ENCODE assay signal across 6 cellular contexts in genomic region chr6:33417127-33417902, GRCh38. TPM values are rescaled to one million over a fixed set of nuclear protein-coding genes. Genes with fewer than 3 reads are reported as not detected.
DNase-seq lines count a peak whose midpoint lies in the region; ATAC-seq, FAIRE-seq and TF ChIP-seq lines count a peak whose summit lies in the region.

No MANE protein-coding gene starts in this region.

- no peaks in the 10 kb centered on the region for H3K27me3 ChIP-seq in BE2C
- H3K27me3 ChIP-seq in small intestine (ENCODE audit: control insufficient read depth in 2 of 2, insufficient read depth in 2 of 2, low read length in 2 of 2), result no peaks in the 10 kb centered on the region

- TF ChIP-seq POLR2A in NB4 (IDR thresholded peaks at IDR 0.05; ENCODE audit: extremely low read depth, insufficient read length), result no peak

- H3K9me3 ChIP-seq in BE2C, result no peaks in the 10 kb centered on the region
- H3K9me3 ChIP-seq in small intestine (ENCODE audit: control insufficient read depth, low read depth), result no peaks in the 10 kb centered on the region

- H3K36me3 ChIP-seq in BE2C (peaks cover 34% of the 10 kb centered on the region), small intestine (ENCODE audit: control insufficient read depth in 2 of 2, insufficient read depth in 2 of 2, low read length in 2 of 2) (peaks cover 0 to 13% of the 10 kb centered on the region in 2 donors)

- H3K4me3 ChIP-seq in BE2C (ENCODE audit: low read depth, low read length) (peak overlapping the region; percentile 74), NB4 (ENCODE audit: low read depth, low read length) (peak overlapping the region; percentile 98), epithelial cell of proximal tubule (ENCODE audit: low read depth, low read length) (peak overlapping the region; percentile 96), small intestine (ENCODE audit: low read depth in 1 of 2, low read length in 2 of 2) (peak overlapping the region; percentile 47 to 58)

- WGBS in small intestine, 3 donors, result 0 to 1% (median 1%) methylated on average over 25 of the region's 25 CpGs

- DNase-seq in BE2C, result no peak
- DNase-seq in NB4 (ENCODE audit: low read depth), result peak; percentile 49
- no peak for DNase-seq in epithelial cell of proximal tubule (ENCODE audit: low read depth)
- DNase-seq in small intestine, result no peak
- DNase-seq in cerebellar nuclear complex (lab: John Stamatoyannopoulos, UW), result no peak

- H3K4me1 ChIP-seq in BE2C (peaks cover 9% of the 10 kb centered on the region), small intestine (ENCODE audit: control insufficient read depth in 2 of 2, insufficient read depth in 1 of 2, low read depth in 1 of 2, low read length in 1 of 2) (peaks cover 8 to 9% of the 10 kb centered on the region in 2 donors)

- TF ChIP-seq CTCF in BE2C (IDR thresholded peaks at IDR 0.05; ENCODE audit: low read depth, low read length), result no peak
- TF ChIP-seq CTCF in NB4 (IDR thresholded peaks at IDR 0.05; ENCODE audit: low read depth, low read length), result no peak
- no peak for TF ChIP-seq CTCF in epithelial cell of proximal tubule (conservative IDR thresholded peaks at IDR 0.05; ENCODE audit: low read depth, low read length)

- no peak for FAIRE-seq in small intestine (lab: Jason Lieb, UNC)

- ATAC-seq in HG03469 (IDR thresholded peaks at IDR 0.05; ENCODE audit: unreplicated experiment), result no peak

- H3K27ac ChIP-seq in small intestine (ENCODE audit: low read depth in 1 of 2, low read length in 1 of 2), result peak overlapping the region; percentile 50 to 95

RNA-seq across cellular contexts. Expression of gene CUTA, which starts 0.6 kb away (rescaled TPM):
- 362 TPM for polyA plus RNA-seq in BE2C (2012; ENCODE audit: insufficient read depth, insufficient read length, low read depth)
- total RNA-seq in epithelial cell of proximal tubule, result 206 and 273 TPM in 2 replicates
- 100 to 1,000 TPM; 129 to 217 (median 183) TPM for polyA plus RNA-seq in small intestine

RNA-seq across cellular contexts. Expression of gene SYNGAP1, which starts 2.5 kb away (rescaled TPM):
- polyA plus RNA-seq in BE2C (2012; ENCODE audit: insufficient read depth, insufficient read length, low read depth), result 191 TPM
- total RNA-seq in epithelial cell of proximal tubule, result 0.87 and 2.3 TPM in 2 replicates
- 1 to 10 TPM in 2 of 3 donors, under 1 TPM in 1; 0.89 to 9.6 (median 1.6) TPM for polyA plus RNA-seq in small intestine

RNA-seq across cellular contexts. Expression of gene PHF1, which starts 6.5 kb away (rescaled TPM):
- polyA plus RNA-seq in BE2C (2012; ENCODE audit: insufficient read depth, insufficient read length, low read depth), result 61.3 TPM
- 20.7 and 25.4 TPM in 2 replicates for total RNA-seq in epithelial cell of proximal tubule
- 10 to 100 TPM; 32.2 to 67.6 (median 48.1) TPM for polyA plus RNA-seq in small intestine

RNA-seq across cellular contexts. Expression of gene KIFC1, which starts 25.7 kb away (rescaled TPM):
- polyA plus RNA-seq in BE2C (2012; ENCODE audit: insufficient read depth, insufficient read length, low read depth), result 13.5 TPM
- 117 and 126 TPM in 2 replicates for total RNA-seq in epithelial cell of proximal tubule
- polyA plus RNA-seq in small intestine, result 10 to 100 TPM in 1 of 3 donors, 1 to 10 TPM in 2; 3.1 to 23.2 (median 3.2) TPM

RNA-seq across cellular contexts. Expression of gene ZBTB9, which starts 37.1 kb away (rescaled TPM):
- 90.5 TPM for polyA plus RNA-seq in BE2C (2012; ENCODE audit: insufficient read depth, insufficient read length, low read depth)
- 4.3 and 4.6 TPM in 2 replicates for total RNA-seq in epithelial cell of proximal tubule
- 1 to 10 TPM; 1.6 to 5.2 (median 1.9) TPM for polyA plus RNA-seq in small intestine
